26 cellular contexts compared by ENCODE assay signal in genomic region chr21:26320541-26320940, GRCh38.
"Had no signal": no experiment of that assay in that cellular context is flagged by ENCODE, and none has a peak within 500 bp of the region (broad histone marks: within the 10 kb centered on the region; RNA-seq: fewer than 3 reads in every experiment).

No MANE protein-coding gene starts in this region.

- H3K36me3 Mint-ChIP-seq: naive B cell; natural killer cell treated with Interleukin-12 subunit alpha and Interleukin-12 subunit beta and Interleukin-15 and Interleukin-18, amount 100 ng/mL, for 72 hours; stimulated activated effector memory CD8-positive, alpha-beta T cell treated with anti-CD3 and anti-CD28 coated beads, Interleukin-12 subunit alpha, Interleukin-12 subunit beta, amount 100 ng/mL, for 72 hours had no signal

- H3K9ac ChIP-seq: parathyroid adenoma had no signal

- H3K4me1 Mint-ChIP-seq: naive B cell; neural crest cell; stimulated activated effector memory CD8-positive, alpha-beta T cell treated with anti-CD3 and anti-CD28 coated beads, Interleukin-12 subunit alpha, Interleukin-12 subunit beta, amount 100 ng/mL, for 72 hours had no signal

- ATAC-seq: heart right ventricle; left lobe of liver; natural killer cell treated with Interleukin-12 subunit alpha and Interleukin-12 subunit beta and Interleukin-15 and Interleukin-18, amount 100 ng/mL, for 72 hours; right lobe of liver; stimulated activated effector memory CD8-positive, alpha-beta T cell treated with anti-CD3 and anti-CD28 coated beads, Interleukin-12 subunit alpha, Interleukin-12 subunit beta, amount 100 ng/mL, for 72 hours had no signal

- H3K27ac ChIP-seq: coronary artery, esophagus squamous epithelium, heart right ventricle, neutrophil, parathyroid adenoma, right lobe of liver, stomach, testis, tibial artery, upper lobe of left lung had no signal

- H3K27me3 Mint-ChIP-seq: naive B cell; natural killer cell treated with Interleukin-12 subunit alpha and Interleukin-12 subunit beta and Interleukin-15 and Interleukin-18, amount 100 ng/mL, for 72 hours; progenitor cell of endocrine pancreas had no signal

- H3K4me1 ChIP-seq: esophagus squamous epithelium, heart right ventricle, parathyroid adenoma, right lobe of liver, testis, tibial artery had no signal

- H3K36me3 ChIP-seq: esophagus squamous epithelium, heart right ventricle, neutrophil, right lobe of liver, stomach, tibial artery, upper lobe of left lung had no signal

- H3K27ac Mint-ChIP-seq: naive B cell; natural killer cell treated with Interleukin-12 subunit alpha and Interleukin-12 subunit beta and Interleukin-15 and Interleukin-18, amount 100 ng/mL, for 72 hours; progenitor cell of endocrine pancreas; stimulated activated effector memory CD8-positive, alpha-beta T cell treated with anti-CD3 and anti-CD28 coated beads, Interleukin-12 subunit alpha, Interleukin-12 subunit beta, amount 100 ng/mL, for 72 hours had no signal

- H2AFZ ChIP-seq: parathyroid adenoma had no signal

- H3K4me3 ChIP-seq: coronary artery, esophagus squamous epithelium, heart right ventricle, lung, right lobe of liver, stomach, testis, tibial artery, upper lobe of left lung had no signal

- DNase-seq: dermis blood vessel endothelial cell; effector memory CD4-positive, alpha-beta T cell; erythroblast; esophagus squamous epithelium; foreskin melanocyte; glutamatergic neuron; heart right ventricle; mesenchymal stem cell; naive B cell; right lobe of liver; stimulated activated CD4-positive, alpha-beta T cell treated with anti-CD3 and anti-CD28 coated beads, Interleukin-2, amount 100 ng/mL, for 24 hours; stimulated activated CD4-positive, alpha-beta T cell treated with anti-CD3 and anti-CD28 coated beads, Interleukin-4, amount 100 ng/mL, for 24 hours; stimulated activated naive CD4-positive, alpha-beta T cell treated with Interleukin-2 at 50 U/mL for 16 hours; stomach; testis; tibial artery; upper lobe of left lung had no signal

- H3K4me3 Mint-ChIP-seq: naive B cell; natural killer cell treated with Interleukin-12 subunit alpha and Interleukin-12 subunit beta and Interleukin-15 and Interleukin-18, amount 100 ng/mL, for 72 hours; neural crest cell; stimulated activated effector memory CD8-positive, alpha-beta T cell treated with anti-CD3 and anti-CD28 coated beads, Interleukin-12 subunit alpha, Interleukin-12 subunit beta, amount 100 ng/mL, for 72 hours had no signal

- H3K27me3 ChIP-seq: esophagus squamous epithelium, heart right ventricle, neutrophil, right lobe of liver, stomach, testis, tibial artery, upper lobe of left lung had no signal

- H3K9me3 ChIP-seq: esophagus squamous epithelium, neutrophil, right lobe of liver, stomach, testis, tibial artery, upper lobe of left lung had no signal

- H3K79me2 ChIP-seq: parathyroid adenoma had no signal
